Comparison of ENCODE assay signal across 15 cellular contexts in the genomic region with DNA sequence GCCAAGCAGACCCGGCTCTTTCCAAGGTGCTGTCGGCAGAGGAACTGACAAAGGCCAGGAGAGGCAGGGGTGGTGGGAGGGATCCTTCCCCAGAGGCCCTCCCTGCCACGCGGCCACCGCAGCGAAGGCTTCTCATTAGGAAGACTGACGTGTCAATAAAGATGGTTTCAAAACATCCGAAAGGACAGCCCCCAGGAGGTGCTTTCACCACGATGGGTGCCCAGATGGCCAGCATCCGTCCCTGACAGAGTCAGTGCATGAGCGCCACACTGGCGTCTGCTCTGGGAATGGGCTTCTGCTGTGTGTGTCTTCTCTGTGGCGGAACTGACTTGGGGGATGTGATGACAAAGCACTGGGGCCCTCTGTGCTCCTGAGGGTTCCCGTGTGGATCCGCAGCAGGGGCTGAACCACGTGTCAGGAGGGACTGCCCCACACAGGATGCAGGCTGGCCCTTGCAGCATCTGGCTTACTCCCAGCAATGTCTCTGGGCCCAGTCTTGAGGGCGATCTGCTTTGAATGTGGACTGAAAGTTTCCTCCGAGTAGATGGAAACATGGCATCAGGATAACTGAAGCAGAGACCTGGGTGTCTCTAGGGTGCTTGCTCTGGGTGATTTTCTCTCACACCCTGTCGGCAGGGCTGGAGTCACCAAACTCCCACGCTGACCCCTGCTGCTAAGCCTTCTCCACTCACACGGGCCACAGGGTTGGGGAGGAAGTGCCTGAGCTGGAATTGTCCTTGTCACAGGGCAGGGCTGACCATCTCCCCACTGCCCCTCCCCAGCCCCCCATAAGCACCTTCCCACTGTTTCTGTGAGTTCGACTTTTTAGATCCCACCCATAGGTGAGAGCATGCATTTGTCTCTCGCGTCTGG.
A peak's percentile ranks its signal among the peaks of the same experiment; 100 is the strongest.
DNase-seq lines count a peak whose midpoint lies in the region; ATAC-seq and TF ChIP-seq lines count a peak whose summit lies in the region.
"Had no signal": no experiment of that assay in that cellular context is flagged by ENCODE, and none has a peak within 500 bp of the region (broad histone marks: within the 10 kb centered on the region; RNA-seq: fewer than 3 reads in every experiment).

No MANE protein-coding gene starts in this region.

- H3K36me3 Mint-ChIP-seq in nephron progenitor cell (ENCODE audit: low read depth), result peaks cover 37% of the 10 kb centered on the region

- peaks cover 26% of the 10 kb centered on the region; the same call in 1 of the 2 replicates for H3F3A ChIP-seq in PC-9 (ENCODE audit: insufficient read depth, low read depth)

- H3K9me3 Mint-ChIP-seq in nephron progenitor cell, result no peaks in the 10 kb centered on the region
- H3K9me3 Mint-ChIP-seq: activated naive CD4-positive, alpha-beta T cell treated with anti-CD3 and anti-CD28 coated beads, Interleukin-2, amount 10 ng/mL, durations not matched to agents 7 days and 5 days; CD4-positive, alpha-beta T cell; memory B cell had no signal

- H3K9me3 ChIP-seq in PC-9 (ENCODE audit: insufficient read depth, low read depth) (no peaks in the 10 kb centered on the region), esophagus muscularis mucosa (no peaks in the 10 kb centered on the region), upper lobe of left lung (no peaks in the 10 kb centered on the region)
- H3K9me3 ChIP-seq: ovary had no signal

- no peak overlapping the region for H3K4me3 Mint-ChIP-seq in nephron progenitor cell
- H3K4me3 Mint-ChIP-seq: activated naive CD4-positive, alpha-beta T cell treated with anti-CD3 and anti-CD28 coated beads, Interleukin-2, amount 10 ng/mL, durations not matched to agents 7 days and 5 days; CD4-positive, alpha-beta T cell; memory B cell had no signal

- TF ChIP-seq CTCF in PC-9 (conservative IDR thresholded peaks at IDR 0.05) (no peak), esophagus muscularis mucosa (IDR thresholded peaks at IDR 0.05) (no peak), nephron progenitor cell (IDR thresholded peaks at IDR 0.05) (no peak), upper lobe of left lung (IDR thresholded peaks at IDR 0.05) (no peak)

- H3K27me3 ChIP-seq in PC-9 (ENCODE audit: insufficient read depth, low read depth) (no peaks in the 10 kb centered on the region), esophagus muscularis mucosa (no peaks in the 10 kb centered on the region), upper lobe of left lung (no peaks in the 10 kb centered on the region)
- H3K27me3 ChIP-seq: cardiac muscle cell, ovary had no signal

- H3K4me2 ChIP-seq in PC-9, result no peak overlapping the region

- H3K27me3 Mint-ChIP-seq in nephron progenitor cell (ENCODE audit: low read depth, poor library complexity), result no peaks in the 10 kb centered on the region
- H3K27me3 Mint-ChIP-seq: activated naive CD4-positive, alpha-beta T cell treated with anti-CD3 and anti-CD28 coated beads, Interleukin-2, amount 10 ng/mL, durations not matched to agents 7 days and 5 days; CD4-positive, alpha-beta T cell; memory B cell had no signal

- H3K36me3 ChIP-seq in PC-9 (ENCODE audit: low read depth) (peaks cover 18% of the 10 kb centered on the region), esophagus muscularis mucosa (peaks cover 0 to 55% (median 26%) of the 10 kb centered on the region in 4 donors), upper lobe of left lung (peaks cover 0 to 43% (median 17%) of the 10 kb centered on the region in 4 donors)
- H3K36me3 ChIP-seq: ovary had no signal

- 63% methylated on average over 15 of the region's 24 CpGs for WGBS in esophagus muscularis mucosa
- WGBS in upper lobe of left lung, 2 donors, result 54 to 81% methylated on average over 17 to 24 of the region's 24 CpGs

- no peaks in the 10 kb centered on the region for H3K9me2 ChIP-seq in PC-9 (ENCODE audit: insufficient read depth)

- CTCF ChIA-PET in PC-9 (lab: Charles Lee), result no interaction called here

- POLR2A ChIA-PET in PC-9 (lab: Charles Lee; ENCODE audit: unreplicated experiment), result interaction anchor here (0.6 kb wide), 2 partner anchors 195 to 837 kb away, joined by 4 to 30 read pairs; no protein-coding TSS in a partner anchor

- no peak for TF ChIP-seq EP300 in esophagus muscularis mucosa (IDR thresholded peaks at IDR 0.05)
- no peak for TF ChIP-seq EP300 in upper lobe of left lung (IDR thresholded peaks at IDR 0.05)

- BruUV-seq in PC-9 (replicated peaks; lab: Mats Ljungman, UMichigan), result no TSS peak

- peak overlapping the region; percentile 72 for H3K27ac ChIP-seq in PC-9
- H3K27ac ChIP-seq in esophagus muscularis mucosa (replicated peaks in 1 of 4), result peak overlapping the region; percentile 69 to 75 (median 74)
- H3K27ac ChIP-seq in upper lobe of left lung, result peak overlapping the region in 3 of 4 donors; percentile 13 to 42 (median 26)
- H3K27ac ChIP-seq: cardiac muscle cell, ovary had no signal

- H3K4me1 Mint-ChIP-seq in nephron progenitor cell, result peaks cover 40% of the 10 kb centered on the region
- H3K4me1 Mint-ChIP-seq: activated naive CD4-positive, alpha-beta T cell treated with anti-CD3 and anti-CD28 coated beads, Interleukin-2, amount 10 ng/mL, durations not matched to agents 7 days and 5 days; memory B cell had no signal

- TF ChIP-seq POLR2A in esophagus muscularis mucosa (IDR thresholded peaks at IDR 0.05; ENCODE audit: low read depth), result no peak
- TF ChIP-seq POLR2A in upper lobe of left lung (IDR thresholded peaks at IDR 0.05), result no peak

- H4K20me1 ChIP-seq in PC-9 (ENCODE audit: insufficient read depth), result no peaks in the 10 kb centered on the region; the same call in 1 of the 2 replicates

- H3K4me3 ChIP-seq in PC-9 (no peak overlapping the region), esophagus muscularis mucosa (no peak overlapping the region), upper lobe of left lung (no peak overlapping the region)
- H3K4me3 ChIP-seq: cardiac muscle cell, ovary had no signal

- H3K27ac Mint-ChIP-seq in nephron progenitor cell, result peak overlapping the region; percentile 52
- H3K27ac Mint-ChIP-seq: activated naive CD4-positive, alpha-beta T cell treated with anti-CD3 and anti-CD28 coated beads, Interleukin-2, amount 10 ng/mL, durations not matched to agents 7 days and 5 days; CD4-positive, alpha-beta T cell had no signal

- H3K4me1 ChIP-seq in PC-9 (replicated peaks; ENCODE audit: insufficient read depth), result peaks cover 16% of the 10 kb centered on the region
- peaks cover 71 to 98% (median 90%) of the 10 kb centered on the region in 4 donors for H3K4me1 ChIP-seq in esophagus muscularis mucosa
- H3K4me1 ChIP-seq in upper lobe of left lung, result peaks cover 0 to 5% (median 2%) of the 10 kb centered on the region in 4 donors

- intact Hi-C loops in PC-9 (cut with micrococcal nuclease; ENCODE audit: unreplicated experiment) (no loop called here), esophagus muscularis mucosa (cut with DNase I) (no loop called here)

- H3K79me2 ChIP-seq in PC-9 (ENCODE audit: low read depth), result no peaks in the 10 kb centered on the region

- ATAC-seq in upper lobe of left lung (ENCODE audit: low FRiP score in 2 of 2), result no peak
- ATAC-seq in GM19395 (IDR thresholded peaks at IDR 0.05; ENCODE audit: unreplicated experiment), result no peak

- DNase-seq in PC-9, result no peak
- DNase-seq in esophagus muscularis mucosa (ENCODE audit: extremely low spot score), result no peak
- DNase-seq in nephron progenitor cell, result no peak
- DNase-seq in upper lobe of left lung, result no peak
- no peak for DNase-seq in activated CD4-positive, alpha-beta T cell treated with anti-CD3 and anti-CD28 coated beads for 4 hours
- no peak for DNase-seq in AG08395 (ENCODE audit: low spot score)
- DNase-seq in stimulated activated naive CD4-positive, alpha-beta T cell treated with Interleukin-2 at 50 U/mL for 16 hours (lab: John Stamatoyannopoulos, UW), result no peak
- DNase-seq: activated naive CD4-positive, alpha-beta T cell treated with anti-CD3 and anti-CD28 coated beads, Interleukin-2, amount 10 ng/mL, durations not matched to agents 7 days and 5 days; CD4-positive, alpha-beta T cell; GF-D8; NCI-H2029 treated with DMSO at 0.1 percent for 48 hours had no signal

- H2AFZ ChIP-seq in PC-9, result no peak overlapping the region
